ENCODE assay signal across 8 cellular contexts in genomic region chr18:80108739-80109675, GRCh38. TPM values are rescaled to one million over a fixed set of nuclear protein-coding genes. Genes with fewer than 3 reads are reported as not detected.
A peak's percentile ranks its signal among the peaks of the same experiment; 100 is the strongest.
DNase-seq lines count a peak whose midpoint lies in the region; ATAC-seq, FAIRE-seq and TF ChIP-seq lines count a peak whose summit lies in the region.

TSS of gene ADNP2 (plus strand) at chr18:80109262. CDS start at chr18:80117543, 8,281 bp downstream.

- peak within 1 kb of the TSS; percentile 90 for H3K27ac Mint-ChIP-seq in T-helper 2 cell treated with Interferon-gamma antibody and Interleukin-4, amounts not matched to agents 5 μg/mL and 100 μg/mL, for 36 hours
- peak within 1 kb of the TSS; percentile 89 for H3K27ac Mint-ChIP-seq in astrocyte (ENCODE audit: unreplicated experiment)

- H3K4me1 ChIP-seq in astrocyte (ENCODE audit: insufficient read depth, low read length) = peaks cover 7% of the 10 kb centered on the region

- H3K4me3 Mint-ChIP-seq in T-helper 2 cell treated with Interferon-gamma antibody and Interleukin-4, amounts not matched to agents 5 μg/mL and 100 μg/mL, for 36 hours = peak within 1 kb of the TSS; percentile 84
- H3K4me3 Mint-ChIP-seq in astrocyte (ENCODE audit: unreplicated experiment) = peak within 1 kb of the TSS; percentile 89

- H3K4me3 ChIP-seq in astrocyte (ENCODE audit: insufficient read depth, low read depth, low read length) = peak within 1 kb of the TSS; percentile 77

- peaks cover 7% of the 10 kb centered on the region for H3K36me3 Mint-ChIP-seq in T-helper 2 cell treated with Interferon-gamma antibody and Interleukin-4, amounts not matched to agents 5 μg/mL and 100 μg/mL, for 36 hours (ENCODE audit: low read depth)
- H3K36me3 Mint-ChIP-seq in astrocyte (ENCODE audit: low read depth, unreplicated experiment) = no peaks in the 10 kb centered on the region

- no peaks in the 10 kb centered on the region for H3K9me3 Mint-ChIP-seq in T-helper 2 cell treated with Interferon-gamma antibody and Interleukin-4, amounts not matched to agents 5 μg/mL and 100 μg/mL, for 36 hours
- H3K9me3 Mint-ChIP-seq in astrocyte (ENCODE audit: unreplicated experiment) = no peaks in the 10 kb centered on the region

- no peak for TF ChIP-seq CTCF in astrocyte (IDR thresholded peaks at IDR 0.05; ENCODE audit: insufficient read depth, low read depth, low read length)

- no peaks in the 10 kb centered on the region for H3K27me3 ChIP-seq in astrocyte (ENCODE audit: insufficient read depth, low read length)

- no peaks in the 10 kb centered on the region for H3K36me3 ChIP-seq in astrocyte (ENCODE audit: insufficient read depth, low read length)

- peaks cover 21% of the 10 kb centered on the region for H3K4me1 Mint-ChIP-seq in T-helper 2 cell treated with Interferon-gamma antibody and Interleukin-4, amounts not matched to agents 5 μg/mL and 100 μg/mL, for 36 hours (ENCODE audit: low read depth)
- peaks cover 34% of the 10 kb centered on the region for H3K4me1 Mint-ChIP-seq in astrocyte (ENCODE audit: low read depth, unreplicated experiment)

- H3K27ac ChIP-seq in astrocyte (ENCODE audit: low read depth, low read length) = peak within 1 kb of the TSS; percentile 83

- no peaks in the 10 kb centered on the region for H3K27me3 Mint-ChIP-seq in T-helper 2 cell treated with Interferon-gamma antibody and Interleukin-4, amounts not matched to agents 5 μg/mL and 100 μg/mL, for 36 hours (ENCODE audit: low read depth)
- no peaks in the 10 kb centered on the region for H3K27me3 Mint-ChIP-seq in astrocyte (ENCODE audit: low read depth, unreplicated experiment)

- peaks cover 40% of the 10 kb centered on the region for H4K20me1 ChIP-seq in astrocyte (ENCODE audit: insufficient read depth, low read length)

- peaks cover 44% of the 10 kb centered on the region for H3K79me2 ChIP-seq in astrocyte (ENCODE audit: insufficient read depth, low read length)

- peak; percentile 91 for FAIRE-seq in astrocyte (lab: Jason Lieb, UNC)

- ATAC-seq in GM18498 (IDR thresholded peaks at IDR 0.05; ENCODE audit: unreplicated experiment) = peak; percentile 78
- ATAC-seq in HG02884 (IDR thresholded peaks at IDR 0.05; ENCODE audit: unreplicated experiment) = peak; percentile 75

- H3K9me3 ChIP-seq in astrocyte (ENCODE audit: insufficient read depth, low read depth, low read length) = no peaks in the 10 kb centered on the region

- H3K9ac ChIP-seq in astrocyte (ENCODE audit: low read length) = peak within 1 kb of the TSS; percentile 89

- H2AFZ ChIP-seq in astrocyte (ENCODE audit: low read depth, low read length) = peak within 1 kb of the TSS; percentile 79

- H3K4me2 ChIP-seq in astrocyte (ENCODE audit: low read length) = peak within 1 kb of the TSS; percentile 95

- peak; percentile 14 to 42 for DNase-seq in NCI-H187 (lab: John Stamatoyannopoulos, UW)
- DNase-seq in T-helper 2 cell treated with Interferon-gamma antibody and Interleukin-4, amounts not matched to agents 5 μg/mL and 100 μg/mL, for 36 hours (ENCODE audit: low spot score) = peak; percentile 82
- peak; percentile 88 for DNase-seq in astrocyte (ENCODE audit: low read depth)
- peak; percentile 71 to 80 for DNase-seq in hippocampal formation (lab: John Stamatoyannopoulos, UW)
- peak; percentile 93 for DNase-seq in retina
- no peak for DNase-seq in cerebellar nuclear complex (lab: John Stamatoyannopoulos, UW)

RNA-seq across cellular contexts. Expression of gene ADNP2, which starts in this region (rescaled TPM):
- total RNA-seq in astrocyte = 17.9 and 20.5 TPM in 2 replicates

Comparison
In these comparisons a context has a peak if more than half of its experiments do, and no peak if none do; other contexts are left out.
1. DNase-seq: peak in NCI-H187 (2 of 2), T-helper 2 cell treated with Interferon-gamma antibody and Interleukin-4, amounts not matched to agents 5 μg/mL and 100 μg/mL, for 36 hours (single experiment), astrocyte (single experiment), hippocampal formation (2 of 2) and retina (single experiment); none in cerebellar nuclear complex (0 of 2).